In genomic region chr20:34871320-34871926, GRCh38 we compare ENCODE assay signal across 9 cellular contexts. TPM values are rescaled to one million over a fixed set of nuclear protein-coding genes. Genes with fewer than 3 reads are reported as not detected.
DNase-seq lines count a peak whose midpoint lies in the region; ATAC-seq and TF ChIP-seq lines count a peak whose summit lies in the region.
"Had no signal": no experiment of that assay in that cellular context is flagged by ENCODE, and none has a peak within 500 bp of the region (broad histone marks: within the 10 kb centered on the region; RNA-seq: fewer than 3 reads in every experiment).

No MANE protein-coding gene starts in this region.

- H3K4me3 Mint-ChIP-seq in activated T-cell treated with anti-CD3 and anti-CD28 coated beads, Interleukin-2, amount 50 U/mL, for 24 hours: peak overlapping the region; percentile 77
- H3K4me3 Mint-ChIP-seq in activated naive CD8-positive, alpha-beta T cell treated with anti-CD3 and anti-CD28 coated beads for 36 hours: peak overlapping the region; percentile 76
- H3K4me3 Mint-ChIP-seq in stimulated activated naive CD8-positive, alpha-beta T cell treated with anti-CD3 and anti-CD28 coated beads, Interleukin-15, amount 100 ng/mL, for 72 hours: peak overlapping the region; percentile 93 to 94

- peaks cover 55% of the 10 kb centered on the region for H3K4me1 Mint-ChIP-seq in activated T-cell treated with anti-CD3 and anti-CD28 coated beads, Interleukin-2, amount 50 U/mL, for 24 hours (ENCODE audit: low read depth)
- H3K4me1 Mint-ChIP-seq in activated naive CD8-positive, alpha-beta T cell treated with anti-CD3 and anti-CD28 coated beads for 36 hours: peaks cover 48% of the 10 kb centered on the region
- H3K4me1 Mint-ChIP-seq in stimulated activated naive CD8-positive, alpha-beta T cell treated with anti-CD3 and anti-CD28 coated beads, Interleukin-15, amount 100 ng/mL, for 72 hours: peaks cover 57% of the 10 kb centered on the region

- DNase-seq in activated T-cell treated with anti-CD3 and anti-CD28 coated beads, Interleukin-2, amount 50 U/mL, for 24 hours: no peak
- DNase-seq in activated T-cell treated with anti-CD3 and anti-CD28 coated beads for 4 hours: no peak
- no peak for DNase-seq in activated naive CD8-positive, alpha-beta T cell treated with anti-CD3 and anti-CD28 coated beads for 36 hours
- no peak for DNase-seq in left lung
- DNase-seq in stimulated activated naive CD8-positive, alpha-beta T cell treated with anti-CD3 and anti-CD28 coated beads, Interleukin-15, amount 100 ng/mL, for 72 hours: no peak
- no peak for DNase-seq in MM.1S
- no peak for DNase-seq in SKM-1 (lab: John Stamatoyannopoulos, UW; ENCODE audit: unreplicated experiment)
- no peak for DNase-seq in kidney glomerular epithelial cell (lab: John Stamatoyannopoulos, UW)
- DNase-seq: NCI-H524 treated with DMSO at 0.1 percent for 48 hours had no signal

- no peaks in the 10 kb centered on the region for H3K36me3 Mint-ChIP-seq in activated T-cell treated with anti-CD3 and anti-CD28 coated beads, Interleukin-2, amount 50 U/mL, for 24 hours (ENCODE audit: low read depth)
- peaks cover 3% of the 10 kb centered on the region for H3K36me3 Mint-ChIP-seq in activated naive CD8-positive, alpha-beta T cell treated with anti-CD3 and anti-CD28 coated beads for 36 hours

- no peak overlapping the region for H3K4me2 ChIP-seq in MM.1S (ENCODE audit: low read depth, low read length)

- H3K9me2 ChIP-seq in MM.1S (replicated peaks; ENCODE audit: insufficient read depth, low read length): no peaks in the 10 kb centered on the region

- H3K27me3 ChIP-seq in left lung: no peaks in the 10 kb centered on the region
- no peaks in the 10 kb centered on the region for H3K27me3 ChIP-seq in MM.1S (replicated peaks; ENCODE audit: insufficient read depth, low read length)

- H3K79me2 ChIP-seq in MM.1S (ENCODE audit: low read length): no peaks in the 10 kb centered on the region

- no peak overlapping the region for H3K27ac ChIP-seq in left lung
- no peak overlapping the region for H3K27ac ChIP-seq in MM.1S (ENCODE audit: low read length)

- H3K36me3 ChIP-seq in left lung (no peaks in the 10 kb centered on the region), MM.1S (replicated peaks; ENCODE audit: insufficient read depth, low read length) (no peaks in the 10 kb centered on the region)

- intact Hi-C loops in left lung (cut with DNase I): no loop called here

- H4K20me1 ChIP-seq in MM.1S (ENCODE audit: insufficient read depth, low read length): no peaks in the 10 kb centered on the region

- ATAC-seq in left lung: no peak
- no peak for ATAC-seq in stimulated activated naive CD8-positive, alpha-beta T cell treated with anti-CD3 and anti-CD28 coated beads, Interleukin-15, amount 100 ng/mL, for 72 hours

- H3F3A ChIP-seq in MM.1S (ENCODE audit: insufficient read depth, low read length): no peaks in the 10 kb centered on the region

- H2AFZ ChIP-seq in MM.1S (ENCODE audit: low read length): no peak overlapping the region

- TF ChIP-seq CTCF in left lung (IDR thresholded peaks at IDR 0.05) (no peak), MM.1S (IDR thresholded peaks at IDR 0.05; ENCODE audit: low read length) (no peak)

- H3K27me3 Mint-ChIP-seq in activated T-cell treated with anti-CD3 and anti-CD28 coated beads, Interleukin-2, amount 50 U/mL, for 24 hours: no peaks in the 10 kb centered on the region
- H3K27me3 Mint-ChIP-seq in activated naive CD8-positive, alpha-beta T cell treated with anti-CD3 and anti-CD28 coated beads for 36 hours: no peaks in the 10 kb centered on the region
- H3K27me3 Mint-ChIP-seq in stimulated activated naive CD8-positive, alpha-beta T cell treated with anti-CD3 and anti-CD28 coated beads, Interleukin-15, amount 100 ng/mL, for 72 hours: no peaks in the 10 kb centered on the region

- peak overlapping the region; percentile 71 to 72 for H3K4me3 ChIP-seq in left lung
- no peak overlapping the region for H3K4me3 ChIP-seq in MM.1S (ENCODE audit: low read length)

- H3K9me3 ChIP-seq in left lung (no peaks in the 10 kb centered on the region), MM.1S (replicated peaks; ENCODE audit: insufficient read depth, low read length) (no peaks in the 10 kb centered on the region)

- H3K4me1 ChIP-seq in left lung (peaks cover 10 to 44% of the 10 kb centered on the region in 2 donors), MM.1S (ENCODE audit: low read length) (peaks cover 16% of the 10 kb centered on the region)

- H3K9ac ChIP-seq in MM.1S (ENCODE audit: low read length): no peak overlapping the region

- no peaks in the 10 kb centered on the region for H3K9me3 Mint-ChIP-seq in activated T-cell treated with anti-CD3 and anti-CD28 coated beads, Interleukin-2, amount 50 U/mL, for 24 hours
- H3K9me3 Mint-ChIP-seq in activated naive CD8-positive, alpha-beta T cell treated with anti-CD3 and anti-CD28 coated beads for 36 hours: no peaks in the 10 kb centered on the region
- no peaks in the 10 kb centered on the region for H3K9me3 Mint-ChIP-seq in stimulated activated naive CD8-positive, alpha-beta T cell treated with anti-CD3 and anti-CD28 coated beads, Interleukin-15, amount 100 ng/mL, for 72 hours

- H3K27ac Mint-ChIP-seq in activated T-cell treated with anti-CD3 and anti-CD28 coated beads, Interleukin-2, amount 50 U/mL, for 24 hours: peak overlapping the region; percentile 19
- H3K27ac Mint-ChIP-seq in activated naive CD8-positive, alpha-beta T cell treated with anti-CD3 and anti-CD28 coated beads for 36 hours: no peak overlapping the region
- H3K27ac Mint-ChIP-seq in stimulated activated naive CD8-positive, alpha-beta T cell treated with anti-CD3 and anti-CD28 coated beads, Interleukin-15, amount 100 ng/mL, for 72 hours: peak overlapping the region in 1 of 2 donors; percentile 32

RNA-seq across cellular contexts. Expression of gene GGT7, which starts 1.2 kb away (rescaled TPM):
- 10 to 100 TPM; 10.5 to 10.9 TPM for total RNA-seq in activated naive CD8-positive, alpha-beta T cell treated with anti-CD3 and anti-CD28 coated beads for 36 hours
- total RNA-seq in left lung: 10 to 100 TPM; 16.8 to 21.1 TPM

RNA-seq across cellular contexts. Expression of gene ACSS2, which starts 5.0 kb away (rescaled TPM):
- 10 to 100 TPM in 1 of 2 experiments, 1 to 10 TPM in 1; 8.7 to 11.0 TPM for total RNA-seq in activated naive CD8-positive, alpha-beta T cell treated with anti-CD3 and anti-CD28 coated beads for 36 hours
- total RNA-seq in left lung: 100 to 1,000 TPM; 108 to 152 TPM

RNA-seq across cellular contexts. Expression of gene NCOA6, which starts 46.0 kb away (rescaled TPM):
- 10 to 100 TPM; 17.3 to 19.5 TPM for total RNA-seq in activated naive CD8-positive, alpha-beta T cell treated with anti-CD3 and anti-CD28 coated beads for 36 hours
- total RNA-seq in left lung: 10 to 100 TPM; 26.0 to 28.7 TPM

Comparison
In these comparisons a context has a peak if more than half of its experiments do, and no peak if none do; other contexts are left out.
1. RNA of gene ACSS2, which starts 5.0 kb away (total RNA-seq): 108 to 152 TPM in left lung; 8.7 to 11.0 TPM in activated naive CD8-positive, alpha-beta T cell treated with anti-CD3 and anti-CD28 coated beads for 36 hours; every median in the first group is over 4 times any median in the second.
2. Peak in every context shown above with its lines, with median percentiles within 50 percentile points of each other: H3K4me3 Mint-ChIP-seq.